ENCODE assay signal across 13 cellular contexts in genomic region chrX:117985241-117985640, GRCh38.
A peak's percentile ranks its signal among the peaks of the same experiment; 100 is the strongest.
DNase-seq lines count a peak whose midpoint lies in the region; ATAC-seq and TF ChIP-seq lines count a peak whose summit lies in the region.
"Had no signal": no experiment of that assay in that cellular context is flagged by ENCODE, and none has a peak within 500 bp of the region (broad histone marks: within the 10 kb centered on the region; RNA-seq: fewer than 3 reads in every experiment).

No MANE protein-coding gene starts in this region.

- no peak overlapping the region for H3T11ph ChIP-seq in H9 (ENCODE audit: low read length)

- DNase-seq in GM12864 (ENCODE audit: low read depth), result no peak
- no peak for DNase-seq in H9
- DNase-seq in left colon, result peak; percentile 36 to 41
- DNase-seq in esophagus squamous epithelium (lab: John Stamatoyannopoulos, UW), result no peak
- no peak for DNase-seq in stimulated activated naive CD8-positive, alpha-beta T cell treated with anti-CD3 and anti-CD28 coated beads, Interleukin-15, Interleukin-2, amounts not matched to agents 100 U/mL and 50 U/mL, for 24 hours
- DNase-seq in activated CD4-positive, alpha-beta T cell treated with anti-CD3 and anti-CD28 coated beads, Interleukin-2, amount 50 U/mL, for 4 hours, result no peak
- DNase-seq: activated CD4-positive, alpha-beta T cell treated with anti-CD3 and anti-CD28 coated beads for 48 hours; activated effector memory CD4-positive, alpha-beta T cell treated with anti-CD3 and anti-CD28 coated beads, Interleukin-2, amount 50 U/mL, for 16 hours; SHP77 treated with DMSO at 0.1 percent for 48 hours; stimulated activated naive CD8-positive, alpha-beta T cell treated with anti-CD3 and anti-CD28 coated beads, Interleukin-15, amount 100 ng/mL, for 72 hours had no signal

- no peak overlapping the region for H2AFZ ChIP-seq in H9 (ENCODE audit: low read length)

- no peak overlapping the region for H3K56ac ChIP-seq in H9 (ENCODE audit: insufficient read length, low read depth, low read length)

- H4K91ac ChIP-seq in H9 (ENCODE audit: insufficient read length, low read depth, low read length), result no peak overlapping the region

- H3K27ac ChIP-seq in H9 (ENCODE audit: insufficient read length, low read depth, low read length) (no peak overlapping the region), VCaP (no peak overlapping the region), esophagus squamous epithelium (no peak overlapping the region)
- H3K27ac ChIP-seq: cardiac muscle cell had no signal

- ATAC-seq in left colon, result peak; percentile 87
- no peak for ATAC-seq in HG03354 (IDR thresholded peaks at IDR 0.05; ENCODE audit: poor library complexity, severe bottlenecking, unreplicated experiment)
- ATAC-seq in stimulated activated naive CD8-positive, alpha-beta T cell treated with anti-CD3 and anti-CD28 coated beads, Interleukin-15, Interleukin-2, amounts not matched to agents 100 U/mL and 50 U/mL, for 24 hours, result no peak
- ATAC-seq: stimulated activated naive CD8-positive, alpha-beta T cell treated with anti-CD3 and anti-CD28 coated beads, Interleukin-15, amount 100 ng/mL, for 72 hours had no signal

- H4K20me1 ChIP-seq in H9 (ENCODE audit: control insufficient read depth, insufficient read depth, insufficient read length), result no peaks in the 10 kb centered on the region

- H3K36me3 ChIP-seq in esophagus squamous epithelium, result no peaks in the 10 kb centered on the region
- H3K36me3 ChIP-seq: cardiac muscle cell had no signal

- H3K23me2 ChIP-seq in H9 (ENCODE audit: insufficient read length, low read depth, low read length, poor library complexity, severe bottlenecking), result no peaks in the 10 kb centered on the region

- H4K5ac ChIP-seq in H9 (ENCODE audit: insufficient read length, low read depth, low read length), result no peak overlapping the region

- H2BK12ac ChIP-seq in H9 (ENCODE audit: insufficient read length, low read depth, low read length), result no peak overlapping the region

- no peak overlapping the region for H2AK5ac ChIP-seq in H9 (ENCODE audit: insufficient read length, low read length)

- no peaks in the 10 kb centered on the region for H3K27me3 ChIP-seq in H9 (ENCODE audit: insufficient read depth, low read length)
- H3K27me3 ChIP-seq in esophagus squamous epithelium, result no peaks in the 10 kb centered on the region
- H3K27me3 ChIP-seq: cardiac muscle cell had no signal

- no peaks in the 10 kb centered on the region for H3K4me1 Mint-ChIP-seq in H9
- H3K4me1 Mint-ChIP-seq: stimulated activated naive CD8-positive, alpha-beta T cell treated with anti-CD3 and anti-CD28 coated beads, Interleukin-15, amount 100 ng/mL, for 72 hours had no signal

- H3K14ac ChIP-seq in H9 (ENCODE audit: insufficient read depth, low read length), result no peak overlapping the region

- H3K4me2 ChIP-seq in H9 (ENCODE audit: insufficient read depth, insufficient read length, low read length), result no peak overlapping the region

- TF ChIP-seq CTCF in GM12864 (IDR thresholded peaks at IDR 0.05; ENCODE audit: low read depth, low read length, missing control alignments), result peak; percentile 34
- peak; percentile 56 for TF ChIP-seq CTCF in H9 (conservative IDR thresholded peaks at IDR 0.05)
- 0 out of 2 replicates have a peak, but pooled peaks have one; percentile 4 for TF ChIP-seq CTCF in VCaP (conservative IDR thresholded peaks at IDR 0.05)
- TF ChIP-seq CTCF in esophagus squamous epithelium (IDR thresholded peaks at IDR 0.05), result no peak

- H3K9ac ChIP-seq in H9 (ENCODE audit: extremely low read depth, insufficient read length, low read length), result no peak overlapping the region

- H2BK120ac ChIP-seq in H9 (ENCODE audit: low read depth, low read length, poor library complexity, severe bottlenecking), result no peak overlapping the region

- H3K18ac ChIP-seq in H9 (ENCODE audit: insufficient read length, low read depth, low read length), result no peak overlapping the region

- no peak overlapping the region for H3K4ac ChIP-seq in H9 (ENCODE audit: low read depth, low read length)

- H2BK20ac ChIP-seq in H9 (ENCODE audit: low read depth, low read length, poor library complexity, severe bottlenecking), result no peak overlapping the region

- H3K4me1 ChIP-seq in H9 (ENCODE audit: insufficient read depth, low read length) (no peaks in the 10 kb centered on the region), esophagus squamous epithelium (no peaks in the 10 kb centered on the region)

- WGBS in H9 (ENCODE audit: extremely low coverage, insufficient read length, low lambda C conversion rate), result no CpG with 5 or more reads among the region's 1 CpG
- WGBS in esophagus squamous epithelium, 2 donors, result 57% methylated on average over 1 of the region's 1 CpG; no CpG with 5 or more reads in 1 of the 2 donors

- no peaks in the 10 kb centered on the region; the same call in 1 of the 2 replicates for H3K27me3 Mint-ChIP-seq in H9 (ENCODE audit: low read depth)
- H3K27me3 Mint-ChIP-seq: stimulated activated naive CD8-positive, alpha-beta T cell treated with anti-CD3 and anti-CD28 coated beads, Interleukin-15, amount 100 ng/mL, for 72 hours had no signal

- H4K8ac ChIP-seq in H9 (replicated peaks; ENCODE audit: insufficient read length, low read depth, low read length), result no peak overlapping the region

- H3K23ac ChIP-seq in H9 (ENCODE audit: insufficient read length, low read depth, low read length), result no peak overlapping the region

- peaks cover 0 to 40% of the 10 kb centered on the region in 2 experiments; a peak in 2 of 5 replicates for H3K9me3 Mint-ChIP-seq in H9
- H3K9me3 Mint-ChIP-seq: stimulated activated naive CD8-positive, alpha-beta T cell treated with anti-CD3 and anti-CD28 coated beads, Interleukin-15, amount 100 ng/mL, for 72 hours had no signal

- intact Hi-C loops in left colon (cut with DNase I, micrococcal nuclease) (no loop called here), esophagus squamous epithelium (cut with DNase I) (no loop called here)

- peaks cover 0 to under 1% (median 0%) of the 10 kb centered on the region in 3 experiments; a peak in 1 of 7 replicates for H3K36me3 Mint-ChIP-seq in H9 (ENCODE audit: insufficient read depth in 1 of 3, low read depth in 3 of 3)

- H3K79me1 ChIP-seq in H9 (ENCODE audit: insufficient read depth, low read depth, low read length, poor library complexity, severe bottlenecking), result no peaks in the 10 kb centered on the region

- H2BK5ac ChIP-seq in H9 (ENCODE audit: insufficient read length, low read length), result no peak overlapping the region

- no peaks in the 10 kb centered on the region for H3K79me2 ChIP-seq in H9 (ENCODE audit: insufficient read depth, low read length)

- TF ChIP-seq POLR2A in esophagus squamous epithelium (IDR thresholded peaks at IDR 0.05), result no peak

- H3K9me3 ChIP-seq in H9 (ENCODE audit: control insufficient read depth, low read depth, low read length) (no peaks in the 10 kb centered on the region), esophagus squamous epithelium (no peaks in the 10 kb centered on the region)

- no peak overlapping the region for H2BK15ac ChIP-seq in H9 (ENCODE audit: low read depth, low read length)

- H3K27ac Mint-ChIP-seq in H9, result no peak overlapping the region; a peak in 1 of 7 replicates
- H3K27ac Mint-ChIP-seq: stimulated activated naive CD8-positive, alpha-beta T cell treated with anti-CD3 and anti-CD28 coated beads, Interleukin-15, amount 100 ng/mL, for 72 hours had no signal

- no peak overlapping the region for H3K4me3 Mint-ChIP-seq in H9
- H3K4me3 Mint-ChIP-seq: stimulated activated naive CD8-positive, alpha-beta T cell treated with anti-CD3 and anti-CD28 coated beads, Interleukin-15, amount 100 ng/mL, for 72 hours had no signal

- H3K4me3 ChIP-seq in GM12864 (ENCODE audit: low read depth, low read length) (no peak overlapping the region), esophagus squamous epithelium (no peak overlapping the region)
- H3K4me3 ChIP-seq: cardiac muscle cell had no signal

Comparison
In these comparisons a context has a peak if more than half of its experiments do, and no peak if none do; other contexts are left out.
1. DNase-seq: peak in left colon (2 of 2); none in GM12864 (single experiment), H9 (single experiment), esophagus squamous epithelium (single experiment), stimulated activated naive CD8-positive, alpha-beta T cell treated with anti-CD3 and anti-CD28 coated beads, Interleukin-15, Interleukin-2, amounts not matched to agents 100 U/mL and 50 U/mL, for 24 hours (single experiment) and activated CD4-positive, alpha-beta T cell treated with anti-CD3 and anti-CD28 coated beads, Interleukin-2, amount 50 U/mL, for 4 hours (0 of 2).
2. CTCF ChIP-seq: peak in GM12864 (single experiment), H9 (single experiment) and VCaP (single experiment); none in esophagus squamous epithelium (0 of 6).